ENCODE assay signal across 11 cellular contexts in genomic region chr16:75256059-75256870, GRCh38. TPM values are rescaled to one million over a fixed set of nuclear protein-coding genes. Genes with fewer than 3 reads are reported as not detected.
DNase-seq lines count a peak whose midpoint lies in the region; ATAC-seq and TF ChIP-seq lines count a peak whose summit lies in the region.
"Had no signal": no experiment of that assay in that cellular context is flagged by ENCODE, and none has a peak within 500 bp of the region (broad histone marks: within the 10 kb centered on the region; RNA-seq: fewer than 3 reads in every experiment).

No MANE protein-coding gene starts in this region.

- DNase-seq in BJ (ENCODE audit: low read depth) (no peak), adrenal gland (peak in 4 of 7 donors; percentile 15 to 64 (median 28)), left ventricle myocardium superior (no peak), NCI-H187 (lab: John Stamatoyannopoulos, UW) (no peak), DMS153 (lab: John Stamatoyannopoulos, UW) (no peak), GM10248 (ENCODE audit: extremely low spot score) (no peak), NOMO-1 (lab: John Stamatoyannopoulos, UW; ENCODE audit: unreplicated experiment in 2 of 2) (no peak)
- DNase-seq: CD8-positive, alpha-beta T cell; naive thymus-derived CD8-positive, alpha-beta T cell; NCI-H1105 had no signal

- H2AFZ ChIP-seq in parathyroid adenoma: no peak overlapping the region

- H3K27me3 ChIP-seq in BJ (ENCODE audit: control insufficient read depth, insufficient read depth, low read length) (no peaks in the 10 kb centered on the region), adrenal gland (no peaks in the 10 kb centered on the region), parathyroid adenoma (ENCODE audit: control insufficient read depth, insufficient read depth, low read length) (no peaks in the 10 kb centered on the region)

- peak overlapping the region in 4 of 5 donors; percentile 28 to 96 (median 72) for H3K27ac ChIP-seq in adrenal gland
- peak overlapping the region; percentile 17 for H3K27ac ChIP-seq in parathyroid adenoma

- no peaks in the 10 kb centered on the region for H3K9me3 ChIP-seq in adrenal gland (replicated peaks in 1 of 3)
- H3K9me3 ChIP-seq in parathyroid adenoma (ENCODE audit: control insufficient read depth, low read length): no peaks in the 10 kb centered on the region

- H3K4me3 ChIP-seq in BJ (ENCODE audit: low read depth, low read length) (peak overlapping the region; percentile 6; the same call in 1 of the 2 replicates), adrenal gland (no peak overlapping the region), parathyroid adenoma (ENCODE audit: low read depth, low read length) (no peak overlapping the region)

- ATAC-seq in left ventricle myocardium superior: peak; percentile 5
- ATAC-seq: CD8-positive, alpha-beta T cell; naive thymus-derived CD8-positive, alpha-beta T cell had no signal

- H3K36me3 ChIP-seq in BJ (ENCODE audit: control insufficient read depth, insufficient read depth, low read length) (0 out of 2 replicates have a peak, but pooled peaks cover 3% of the 10 kb centered on the region), adrenal gland (replicated peaks in 1 of 2) (no peaks in the 10 kb centered on the region), parathyroid adenoma (ENCODE audit: control insufficient read depth, insufficient read depth, low read length) (no peaks in the 10 kb centered on the region)

- POLR2A ChIA-PET in BJ (lab: Charles Lee) (no interaction called here), GM10248 (lab: Yijun Ruan, JAX) (no interaction called here)

- intact Hi-C loops in adrenal gland (cut with DNase I) (no loop called here), left ventricle myocardium superior (cut with micrococcal nuclease) (no loop called here)

- H3K4me1 ChIP-seq in adrenal gland (replicated peaks in 1 of 2) (peaks cover 45 to 80% of the 10 kb centered on the region in 2 donors), parathyroid adenoma (peaks cover 30% of the 10 kb centered on the region)

- TF ChIP-seq POLR2A in adrenal gland (IDR thresholded peaks at IDR 0.05): no peak

- peaks cover 59% of the 10 kb centered on the region for H3K79me2 ChIP-seq in parathyroid adenoma

- CTCF ChIA-PET in BJ (lab: Yijun Ruan, JAX) (interaction anchor here (2.4 kb wide), 1 partner anchor 22 kb away, joined by 8 read pairs; no protein-coding TSS in a partner anchor), GM10248 (lab: Yijun Ruan, JAX) (interaction anchor here (0.8 to 5.2 kb wide), 4 partner anchors 22 to 132 kb away, joined by 3 to 23 read pairs (median 5); no protein-coding TSS in a partner anchor)

- WGBS in adrenal gland, 4 donors: 54 to 77% (median 63%) methylated on average over 7 to 19 of the region's 19 CpGs

- H3K9ac ChIP-seq in parathyroid adenoma: no peak overlapping the region

- TF ChIP-seq CTCF in BJ (IDR thresholded peaks at IDR 0.05; ENCODE audit: insufficient read depth, low read depth, low read length) (no peak), adrenal gland (IDR thresholded peaks at IDR 0.05) (no peak), parathyroid adenoma (IDR thresholded peaks at IDR 0.05) (no peak), GM10248 (IDR thresholded peaks at IDR 0.05; ENCODE audit: control extremely low read depth, extremely low read depth, low read depth, missing control alignments) (no peak)

- H3K4me2 ChIP-seq in parathyroid adenoma (ENCODE audit: low read length): no peak overlapping the region

RNA-seq across cellular contexts. Expression of gene BCAR1, which starts 4.8 kb away (rescaled TPM):
- 28.9 and 57.3 TPM in 2 replicates for polyA plus RNA-seq in BJ (2011; rRNA removed)
- polyA minus RNA-seq in BJ (2011; rRNA and poly(A)+ RNA removed): 26.4 and 33.4 TPM in 2 replicates
- total RNA-seq in adrenal gland: 10 to 100 TPM; 55.4 to 74.9 (median 66.8) TPM
- 10 to 100 TPM; 10.2 to 87.7 (median 54.3) TPM for polyA plus RNA-seq in adrenal gland
- total RNA-seq in left ventricle myocardium superior: 82.9 TPM
- total RNA-seq: CD8-positive, alpha-beta T cell had no signal
- polyA plus RNA-seq: naive thymus-derived CD8-positive, alpha-beta T cell had no signal

RNA-seq across cellular contexts. Expression of gene CTRB1, which starts 37.5 kb away (rescaled TPM):
- not detected in 2 replicates for polyA plus RNA-seq in BJ (2011; rRNA removed)
- not detected in 2 replicates for polyA minus RNA-seq in BJ (2011; rRNA and poly(A)+ RNA removed)
- total RNA-seq in adrenal gland: 1 to 10 TPM in 5 of 8 donors, under 1 TPM in 1, not detected in 2; 0.67 to 9.9 (median 1.7) TPM
- polyA plus RNA-seq in adrenal gland: 1 to 10 TPM in 2 of 3 donors, not detected in 1; 2.0 to 4.2 TPM
- total RNA-seq in left ventricle myocardium superior: not detected
- total RNA-seq: CD8-positive, alpha-beta T cell; naive thymus-derived CD8-positive, alpha-beta T cell had no signal
- polyA plus RNA-seq: naive thymus-derived CD8-positive, alpha-beta T cell had no signal

RNA-seq across cellular contexts. Expression of gene CTRB2, which starts 49.3 kb away (rescaled TPM):
- polyA plus RNA-seq in BJ (2011; rRNA removed) (not detected in 2 replicates), adrenal gland (1 to 10 TPM in 1 of 3 donors, under 1 TPM in 1, not detected in 1; 0.88 to 2.5 TPM)
- polyA minus RNA-seq in BJ (2011; rRNA and poly(A)+ RNA removed): not detected in 2 replicates
- total RNA-seq in adrenal gland (10 to 100 TPM in 1 of 8 donors, 1 to 10 TPM in 3, not detected in 4; 1.5 to 15.1 (median 5.8) TPM), left ventricle myocardium superior (not detected)
- total RNA-seq: CD8-positive, alpha-beta T cell; naive thymus-derived CD8-positive, alpha-beta T cell had no signal
- polyA plus RNA-seq: naive thymus-derived CD8-positive, alpha-beta T cell had no signal

Comparison
In these comparisons a context has a peak if more than half of its experiments do, and no peak if none do; other contexts are left out.
1. DNase-seq: peak in adrenal gland (4 of 7); none in BJ (single experiment), left ventricle myocardium superior (single experiment), NCI-H187 (0 of 2), DMS153 (single experiment), GM10248 (single experiment) and NOMO-1 (0 of 2).